24 cellular contexts compared by ENCODE assay signal in genomic region chr12:84134797-84135366, GRCh38.
DNase-seq lines count a peak whose midpoint lies in the region; ATAC-seq, FAIRE-seq and TF ChIP-seq lines count a peak whose summit lies in the region.
"Had no signal": no experiment of that assay in that cellular context is flagged by ENCODE, and none has a peak within 500 bp of the region (broad histone marks: within the 10 kb centered on the region; RNA-seq: fewer than 3 reads in every experiment).

No MANE protein-coding gene starts in this region.

- H3K4me3 ChIP-seq in bronchial epithelial cell (ENCODE audit: low read depth, low read length), result no peak overlapping the region
- H3K4me3 ChIP-seq: GM12878, SJCRH30 had no signal

- H3K27me3 ChIP-seq in bronchial epithelial cell (ENCODE audit: control insufficient read depth, insufficient read depth, low read length), result no peaks in the 10 kb centered on the region
- H3K27me3 ChIP-seq: SJCRH30 had no signal

- intact Hi-C loops in MCF 10A (cut with micrococcal nuclease), result no loop called here

- TF ChIP-seq CTCF in bronchial epithelial cell (IDR thresholded peaks at IDR 0.05; ENCODE audit: insufficient read depth, low read length, severe bottlenecking) (no peak), MCF 10A (IDR thresholded peaks at IDR 0.05; ENCODE audit: unreplicated experiment) (no peak)

- H3K4me3 Mint-ChIP-seq in MCF 10A (ENCODE audit: unreplicated experiment), result no peak overlapping the region
- H3K4me3 Mint-ChIP-seq: CD4-positive, alpha-beta memory T cell had no signal

- no peak overlapping the region for H3K27ac Mint-ChIP-seq in MCF 10A (ENCODE audit: low read depth, unreplicated experiment)
- H3K27ac Mint-ChIP-seq: CD4-positive, alpha-beta memory T cell had no signal

- DNase-seq in EL (peak; percentile 20), NCI-H226 (peak; percentile 12), bronchial epithelial cell (ENCODE audit: low read depth) (peak; percentile 73), iris pigment epithelial cell (ENCODE audit: low read depth) (peak; percentile 64), MCF 10A (ENCODE audit: unreplicated experiment) (no peak), NCI-H2171 treated with DMSO at 0.1 percent for 48 hours (lab: John Stamatoyannopoulos, UW) (no peak)
- DNase-seq: C1 segment of cervical spinal cord; CD4-positive, alpha-beta memory T cell; COR-L47; GDM1; H7; NCI-H1048; NCI-H1417 treated with DMSO at 0.1 percent for 48 hours; NCI-H187; NCI-H446; NCI-H524 treated with DMSO at 0.1 percent for 48 hours; NCI-H774; SJCRH30; T-helper 1 cell had no signal

- no peaks in the 10 kb centered on the region for H3K36me3 ChIP-seq in bronchial epithelial cell (ENCODE audit: control insufficient read depth, insufficient read depth, low read length)
- H3K36me3 ChIP-seq: SJCRH30 had no signal

- H3K27me3 Mint-ChIP-seq in MCF 10A (ENCODE audit: insufficient read depth, unreplicated experiment), result no peaks in the 10 kb centered on the region
- H3K27me3 Mint-ChIP-seq: CD4-positive, alpha-beta memory T cell had no signal

- CTCF ChIA-PET in MCF 10A (lab: Yijun Ruan, JAX), result no interaction called here

- no TSS peak for BruUV-seq in MCF 10A (replicated peaks; lab: Mats Ljungman, UMichigan)

- H3K36me3 Mint-ChIP-seq in MCF 10A (ENCODE audit: insufficient read depth, unreplicated experiment), result no peaks in the 10 kb centered on the region
- H3K36me3 Mint-ChIP-seq: CD4-positive, alpha-beta memory T cell had no signal

- peaks cover 12% of the 10 kb centered on the region for H3K4me1 Mint-ChIP-seq in MCF 10A (ENCODE audit: insufficient read depth, unreplicated experiment)
- H3K4me1 Mint-ChIP-seq: CD4-positive, alpha-beta memory T cell had no signal

- no peak for ATAC-seq in GM21526 (IDR thresholded peaks at IDR 0.05; ENCODE audit: low FRiP score, unreplicated experiment)
- ATAC-seq: GM12878, Right ventricle myocardium inferior had no signal

- H3K9me3 Mint-ChIP-seq in MCF 10A (ENCODE audit: unreplicated experiment), result no peaks in the 10 kb centered on the region
- H3K9me3 Mint-ChIP-seq: CD4-positive, alpha-beta memory T cell had no signal

- no peak for FAIRE-seq in bronchial epithelial cell (lab: Jason Lieb, UNC)
- FAIRE-seq: A204.1, GM12878, HTR-8/SVneo had no signal

- POLR2A ChIA-PET in MCF 10A (lab: Yijun Ruan, JAX), result no interaction called here

Comparison
In these comparisons a context has a peak if more than half of its experiments do, and no peak if none do; other contexts are left out.
1. DNase-seq: peak in EL (single experiment), NCI-H226 (single experiment), bronchial epithelial cell (single experiment) and iris pigment epithelial cell (single experiment); none in MCF 10A (single experiment) and NCI-H2171 treated with DMSO at 0.1 percent for 48 hours (single experiment).